8 cellular contexts compared by ENCODE assay signal in the genomic region with DNA sequence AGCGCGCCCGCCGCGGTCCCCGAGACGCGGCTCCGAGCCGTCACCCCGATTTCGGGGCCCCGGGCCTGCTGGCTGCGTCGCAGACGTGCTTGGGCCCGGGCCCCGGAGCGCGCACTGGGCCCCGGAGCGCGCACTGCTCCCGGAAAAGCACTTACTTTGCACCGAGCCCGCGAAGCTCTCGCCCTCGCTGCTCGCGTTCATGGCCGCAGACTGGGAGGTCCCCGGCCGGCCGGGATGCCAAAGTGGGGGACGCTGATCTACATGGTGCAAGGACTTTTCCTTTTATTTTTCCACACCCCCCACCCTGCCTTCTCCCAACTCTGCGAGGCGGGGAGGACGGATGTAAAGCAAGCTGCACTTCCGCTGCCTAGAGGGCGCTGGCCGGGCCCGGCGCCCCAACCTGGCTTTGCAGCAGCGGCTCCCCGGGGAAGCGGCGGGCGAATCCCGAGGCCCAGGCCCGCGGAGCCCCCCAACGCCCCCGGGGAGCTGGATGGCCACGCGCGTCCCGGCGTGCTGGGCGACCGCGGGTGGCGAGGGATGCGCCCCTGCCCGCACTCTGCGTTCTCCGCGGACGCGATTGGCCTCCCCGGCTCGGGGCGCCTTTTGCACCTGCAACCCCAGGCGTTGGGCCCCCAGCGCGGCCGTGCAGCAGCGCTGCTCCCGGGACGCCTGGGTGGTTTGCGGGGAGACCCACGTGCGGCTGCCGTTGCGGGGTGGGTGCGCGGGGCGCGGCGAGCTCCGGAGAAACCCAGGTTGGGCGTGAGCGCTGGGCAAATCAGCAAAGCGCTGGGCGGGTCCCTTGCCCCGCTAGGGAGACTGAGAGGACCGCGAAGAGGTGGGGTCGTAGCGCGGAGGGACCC. TPM values are rescaled to one million over a fixed set of nuclear protein-coding genes. Genes with fewer than 3 reads are reported as not detected.
A peak's percentile ranks its signal among the peaks of the same experiment; 100 is the strongest.
DNase-seq lines count a peak whose midpoint lies in the region; ATAC-seq, FAIRE-seq and TF ChIP-seq lines count a peak whose summit lies in the region.

A gene (minus strand): TSS at position 344 of the 860 bp plus-strand sequence. CDS start 143 bp downstream, at position 201.

- ATAC-seq in HG03442 (IDR thresholded peaks at IDR 0.05; ENCODE audit: unreplicated experiment): peak; percentile 64
- peak; percentile 83 for ATAC-seq in memory B cell (ENCODE audit: low read depth)

- peaks cover 18% of the 10 kb centered on the region for H3K4me1 Mint-ChIP-seq in CD14-positive monocyte
- peaks cover 7% of the 10 kb centered on the region for H3K4me1 Mint-ChIP-seq in memory B cell

- H3K9me3 Mint-ChIP-seq in CD14-positive monocyte (no peaks in the 10 kb centered on the region), memory B cell (no peaks in the 10 kb centered on the region)

- peak; percentile 56 for TF ChIP-seq CTCF in CD14-positive monocyte (IDR thresholded peaks at IDR 0.05)

- DNase-seq in CD14-positive monocyte (ENCODE audit: low spot score) (peak; percentile 51), GM19239 (ENCODE audit: insufficient read length, low spot score) (peak; percentile 64), NCI-H774 (lab: John Stamatoyannopoulos, UW) (peak; percentile 75), memory B cell (ENCODE audit: low spot score in 2 of 2) (peak; percentile 58 to 81)
- DNase-seq in activated CD8-positive, alpha-beta memory T cell treated with anti-CD3 and anti-CD28 coated beads for 1 hour (ENCODE audit: extremely low read depth in 1 of 2, low read depth in 1 of 2): peak; percentile 20 to 58
- peak; percentile 48 for DNase-seq in effector CD8-positive, alpha-beta T cell (lab: John Stamatoyannopoulos, UW)
- DNase-seq in stimulated activated CD8-positive, alpha-beta memory T cell treated with anti-CD3 and anti-CD28 coated beads, Interleukin-12 subunit alpha, Interleukin-12 subunit beta, amount 100 ng/mL, for 1 hour (ENCODE audit: low read depth): peak; percentile 50

- H3K27ac Mint-ChIP-seq in CD14-positive monocyte: peak within 1 kb of the TSS in 6 of 7 donors; percentile 48 to 89 (median 74)
- H3K27ac Mint-ChIP-seq in memory B cell: peak within 1 kb of the TSS; percentile 80

- intact Hi-C loops in CD14-positive monocyte (cut with micrococcal nuclease): no loop called here

- H3K27me3 Mint-ChIP-seq in CD14-positive monocyte (ENCODE audit: low read depth in 3 of 3): no peaks in the 10 kb centered on the region
- no peaks in the 10 kb centered on the region for H3K27me3 Mint-ChIP-seq in memory B cell

- H3K4me3 Mint-ChIP-seq in CD14-positive monocyte: peak within 1 kb of the TSS; percentile 96 to 97
- H3K4me3 Mint-ChIP-seq in memory B cell: peak within 1 kb of the TSS; percentile 91

- H3K36me3 Mint-ChIP-seq in CD14-positive monocyte (peaks cover 3 to 4% of the 10 kb centered on the region in 2 donors), memory B cell (peaks cover 2% of the 10 kb centered on the region)

- no peak for FAIRE-seq in GM19239 (lab: Jason Lieb, UNC)

RNA-seq across cellular contexts. Expression of the gene that starts here (rescaled TPM):
- 1 to 10 TPM; 2.9 to 4.9 TPM for polyA plus RNA-seq in CD14-positive monocyte

Comparison
In these comparisons a context has a peak if more than half of its experiments do, and no peak if none do; other contexts are left out.
1. Peak in every context shown above with its lines: DNase-seq and ATAC-seq.